Comparison of ENCODE assay signal across 19 cellular contexts in the genomic region with DNA sequence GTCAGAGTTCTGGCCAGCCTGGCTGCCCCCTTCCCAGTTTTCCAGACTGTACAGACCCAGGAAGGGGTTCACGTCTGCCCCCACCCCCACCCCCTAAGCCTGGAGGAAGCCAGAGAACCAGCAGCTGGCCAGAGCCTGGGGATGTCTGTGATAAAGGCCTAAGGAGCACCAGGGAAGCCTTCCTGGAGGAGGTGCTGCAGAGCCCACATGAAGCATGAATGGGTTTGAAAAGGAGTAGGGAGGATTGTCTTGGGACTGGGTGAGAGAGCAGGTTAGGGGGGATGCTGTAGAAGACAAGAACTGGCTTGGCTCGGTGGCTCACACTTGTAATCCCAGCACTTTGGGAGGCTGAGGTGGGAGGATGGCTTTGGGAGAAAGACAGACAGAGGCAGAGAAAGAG. TPM values are rescaled to one million over a fixed set of nuclear protein-coding genes. Genes with fewer than 3 reads are reported as not detected.
DNase-seq lines count a peak whose midpoint lies in the region; ATAC-seq and TF ChIP-seq lines count a peak whose summit lies in the region.
"Had no signal": no experiment of that assay in that cellular context is flagged by ENCODE, and none has a peak within 500 bp of the region (broad histone marks: within the 10 kb centered on the region; RNA-seq: fewer than 3 reads in every experiment).

No MANE protein-coding gene starts in this region.

- H3K27ac Mint-ChIP-seq in activated naive CD4-positive, alpha-beta T cell treated with anti-CD3 and anti-CD28 coated beads, Interleukin-2, amount 50 U/mL, for 24 hours = peak overlapping the region; percentile 0
- H3K27ac Mint-ChIP-seq in activated naive CD4-positive, alpha-beta T cell treated with anti-CD3 and anti-CD28 coated beads, Interleukin-2, amount 10 ng/mL, durations not matched to agents 7 days and 5 days = no peak overlapping the region
- peak overlapping the region; percentile 45 for H3K27ac Mint-ChIP-seq in central memory CD8-positive, alpha-beta T cell (ENCODE audit: low read depth)
- peak overlapping the region; percentile 56 for H3K27ac Mint-ChIP-seq in type B pancreatic cell
- H3K27ac Mint-ChIP-seq: GM23338 had no signal

- H3K36me3 ChIP-seq in H7 (replicated peaks; ENCODE audit: control insufficient read depth, insufficient read depth, low read length) (peaks cover 7% of the 10 kb centered on the region), HAP-1 (replicated peaks) (peaks cover 43% of the 10 kb centered on the region)

- H3K4me1 Mint-ChIP-seq in activated naive CD4-positive, alpha-beta T cell treated with anti-CD3 and anti-CD28 coated beads, Interleukin-2, amount 50 U/mL, for 24 hours = peaks cover 21% of the 10 kb centered on the region
- peaks cover 19% of the 10 kb centered on the region for H3K4me1 Mint-ChIP-seq in activated naive CD4-positive, alpha-beta T cell treated with anti-CD3 and anti-CD28 coated beads, Interleukin-2, amount 10 ng/mL, durations not matched to agents 7 days and 5 days
- peaks cover 34% of the 10 kb centered on the region for H3K4me1 Mint-ChIP-seq in central memory CD8-positive, alpha-beta T cell
- H3K4me1 Mint-ChIP-seq in type B pancreatic cell (ENCODE audit: unreplicated experiment) = no peaks in the 10 kb centered on the region

- no peaks in the 10 kb centered on the region for H3K9me3 ChIP-seq in HAP-1
- H3K9me3 ChIP-seq: Peyer's patch had no signal

- H3K27me3 Mint-ChIP-seq in activated naive CD4-positive, alpha-beta T cell treated with anti-CD3 and anti-CD28 coated beads, Interleukin-2, amount 50 U/mL, for 24 hours = no peaks in the 10 kb centered on the region
- no peaks in the 10 kb centered on the region for H3K27me3 Mint-ChIP-seq in activated naive CD4-positive, alpha-beta T cell treated with anti-CD3 and anti-CD28 coated beads, Interleukin-2, amount 10 ng/mL, durations not matched to agents 7 days and 5 days
- H3K27me3 Mint-ChIP-seq in central memory CD8-positive, alpha-beta T cell = no peaks in the 10 kb centered on the region
- no peaks in the 10 kb centered on the region for H3K27me3 Mint-ChIP-seq in type B pancreatic cell
- H3K27me3 Mint-ChIP-seq: CD8-positive, alpha-beta memory T cell had no signal

- H3K27me3 ChIP-seq in H7 (ENCODE audit: control insufficient read depth, insufficient read depth, low read length) (no peaks in the 10 kb centered on the region), HAP-1 (ENCODE audit: low read depth) (no peaks in the 10 kb centered on the region)
- H3K27me3 ChIP-seq: Peyer's patch had no signal

- in situ Hi-C loops in HAP-1 (cut with MboI; ENCODE audit: low sequenced_read_pairs) = no loop called here

- no peak for TF ChIP-seq CTCF in type B pancreatic cell (conservative IDR thresholded peaks at IDR 0.05)

- ATAC-seq in central memory CD8-positive, alpha-beta T cell (replicated peaks; ENCODE audit: extremely low read depth, poor library complexity, severe bottlenecking) = no peak
- ATAC-seq: GM23338, Right ventricle myocardium inferior had no signal

- H3K4me3 Mint-ChIP-seq in activated naive CD4-positive, alpha-beta T cell treated with anti-CD3 and anti-CD28 coated beads, Interleukin-2, amount 50 U/mL, for 24 hours = no peak overlapping the region
- no peak overlapping the region for H3K4me3 Mint-ChIP-seq in activated naive CD4-positive, alpha-beta T cell treated with anti-CD3 and anti-CD28 coated beads, Interleukin-2, amount 10 ng/mL, durations not matched to agents 7 days and 5 days
- H3K4me3 Mint-ChIP-seq in central memory CD8-positive, alpha-beta T cell = no peak overlapping the region
- no peak overlapping the region for H3K4me3 Mint-ChIP-seq in type B pancreatic cell
- H3K4me3 Mint-ChIP-seq: GM23338 had no signal

- CTCF ChIA-PET in activated naive CD4-positive, alpha-beta T cell treated with anti-CD3 and anti-CD28 coated beads, Interleukin-2, amount 10 ng/mL, durations not matched to agents 7 days and 5 days (lab: Charles Lee) = interaction anchor here (1.1 to 1.4 kb wide), 2 partner anchors 17 to 33 kb away, joined by 3 read pairs; no protein-coding TSS in a partner anchor

- H3K9me3 Mint-ChIP-seq in activated naive CD4-positive, alpha-beta T cell treated with anti-CD3 and anti-CD28 coated beads, Interleukin-2, amount 50 U/mL, for 24 hours = no peaks in the 10 kb centered on the region
- H3K9me3 Mint-ChIP-seq in activated naive CD4-positive, alpha-beta T cell treated with anti-CD3 and anti-CD28 coated beads, Interleukin-2, amount 10 ng/mL, durations not matched to agents 7 days and 5 days = no peaks in the 10 kb centered on the region
- no peaks in the 10 kb centered on the region for H3K9me3 Mint-ChIP-seq in central memory CD8-positive, alpha-beta T cell
- H3K9me3 Mint-ChIP-seq in type B pancreatic cell = no peaks in the 10 kb centered on the region
- H3K9me3 Mint-ChIP-seq: CD8-positive, alpha-beta memory T cell had no signal

- H3K36me3 Mint-ChIP-seq in activated naive CD4-positive, alpha-beta T cell treated with anti-CD3 and anti-CD28 coated beads, Interleukin-2, amount 50 U/mL, for 24 hours = peaks cover 16% of the 10 kb centered on the region
- peaks cover 63% of the 10 kb centered on the region for H3K36me3 Mint-ChIP-seq in activated naive CD4-positive, alpha-beta T cell treated with anti-CD3 and anti-CD28 coated beads, Interleukin-2, amount 10 ng/mL, durations not matched to agents 7 days and 5 days
- H3K36me3 Mint-ChIP-seq in central memory CD8-positive, alpha-beta T cell (ENCODE audit: insufficient read depth) = peaks cover 50% of the 10 kb centered on the region
- peaks cover 16% of the 10 kb centered on the region for H3K36me3 Mint-ChIP-seq in type B pancreatic cell

- no peaks in the 10 kb centered on the region; the same call in 1 of the 2 replicates for H3K4me1 ChIP-seq in HAP-1

- H3K4me3 ChIP-seq in H7 (ENCODE audit: insufficient read depth, low read depth, low read length) (no peak overlapping the region), HAP-1 (no peak overlapping the region)
- H3K4me3 ChIP-seq: GM23338, Peyer's patch, SK-N-MC had no signal

- DNase-seq in activated naive CD4-positive, alpha-beta T cell treated with anti-CD3 and anti-CD28 coated beads, Interleukin-2, amount 10 ng/mL, durations not matched to agents 7 days and 5 days = no peak
- DNase-seq in H7 (peak; percentile 4), type B pancreatic cell (ENCODE audit: extremely low spot score, unreplicated experiment) (no peak), HAP-1 (ENCODE audit: low spot score in 2 of 2) (no peak), ecto neural progenitor cell (ENCODE audit: low spot score) (no peak)
- DNase-seq in central memory CD8-positive, alpha-beta T cell (ENCODE audit: low spot score in 2 of 2) = no peak
- DNase-seq: CD8-positive, alpha-beta memory T cell; DND-41; GF-D8; NCI-H1105; NCI-H1694; NCI-H2107; NCI-H2227 treated with DMSO at 0.1 percent for 48 hours; NCI-H524 treated with DMSO at 0.1 percent for 48 hours; Peyer's patch had no signal

RNA-seq across cellular contexts. Expression of gene SHKBP1, which starts 5.8 kb away (rescaled TPM):
- 52.3 and 58.2 TPM in 2 replicates for total RNA-seq in H7 (2014; rRNA removed; shearing (Covaris generic))
- 54.6 and 55.4 TPM in 2 replicates for total RNA-seq in type B pancreatic cell (ENCODE audit: low replicate concordance)

RNA-seq across cellular contexts. Expression of gene LTBP4, which starts 18.7 kb away (rescaled TPM):
- total RNA-seq in H7 (2014; rRNA removed; shearing (Covaris generic)) = 54.6 and 83.1 TPM in 2 replicates
- total RNA-seq in type B pancreatic cell (ENCODE audit: low replicate concordance) = 31.8 and 145 TPM in 2 replicates
